ENCODE assay signal across 1 cellular context in genomic region chr21:26124896-26125295, GRCh38.
TF ChIP-seq lines count a peak whose summit lies in the region.

No MANE protein-coding gene starts in this region.

TF ChIP-seq in GM23338, 12 proteins besides CTCF, POLR2A, EP300 and RAD21 (continued from another document):
- no peak for TF ChIP-seq REST (IDR thresholded peaks at IDR 0.05; ENCODE audit: unreplicated experiment)
- TF ChIP-seq ZNF114 (CRISPR knock-in tag; IDR thresholded peaks at IDR 0.05): no peak
- no peak for TF ChIP-seq ZNF331 (CRISPR knock-in tag; IDR thresholded peaks at IDR 0.05; ENCODE audit: low read depth)
- no peak for TF ChIP-seq ETS1 (IDR thresholded peaks at IDR 0.05)
- TF ChIP-seq NANOG (IDR thresholded peaks at IDR 0.05; ENCODE audit: borderline replicate concordance): no peak
- no peak for TF ChIP-seq CREB1 (CRISPR knock-in tag; IDR thresholded peaks at IDR 0.05; ENCODE audit: low read depth)
